Comparison of ENCODE assay signal across 25 cellular contexts in the genomic region with DNA sequence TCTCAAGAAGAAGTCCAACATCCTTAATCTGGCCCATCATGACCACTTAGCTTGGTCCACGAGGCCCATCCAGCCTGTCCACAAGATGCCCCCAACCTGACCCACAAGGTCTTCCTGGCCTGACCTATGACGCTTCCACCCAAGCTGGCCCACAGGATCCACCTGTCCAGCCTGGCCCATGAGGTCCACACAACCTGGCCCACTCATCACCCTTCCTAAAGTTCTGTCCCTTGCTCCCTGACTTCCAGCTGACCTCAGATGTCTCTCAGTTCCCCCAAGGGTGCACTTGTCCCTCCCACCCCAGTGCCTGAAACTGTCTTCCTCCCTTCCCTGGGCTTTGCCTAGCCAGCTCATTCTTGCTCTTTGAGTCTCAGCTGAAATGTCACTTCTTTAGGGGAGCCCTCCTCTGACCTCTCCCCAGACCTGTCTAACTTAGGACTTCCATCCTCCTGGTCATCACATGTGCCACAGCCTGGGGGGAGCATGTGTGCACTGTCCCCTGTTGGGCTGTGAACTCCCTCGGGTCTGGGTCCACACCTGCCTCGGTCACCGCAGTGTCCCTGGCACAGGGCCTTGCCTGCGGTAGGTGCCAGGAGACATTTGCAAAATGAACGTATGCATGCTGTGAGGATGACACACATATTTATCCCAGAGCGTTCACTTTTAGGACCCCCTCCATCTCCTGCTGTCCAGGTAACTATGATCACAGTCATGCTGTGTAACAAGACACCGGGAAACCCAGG.
DNase-seq lines count a peak whose midpoint lies in the region; ATAC-seq and TF ChIP-seq lines count a peak whose summit lies in the region.
"Had no signal": no experiment of that assay in that cellular context is flagged by ENCODE, and none has a peak within 500 bp of the region (broad histone marks: within the 10 kb centered on the region; RNA-seq: fewer than 3 reads in every experiment).

No MANE protein-coding gene starts in this region.

- H3K27me3 ChIP-seq in H9 (ENCODE audit: insufficient read depth, low read length) = no peaks in the 10 kb centered on the region
- H3K27me3 ChIP-seq in RWPE2 (ENCODE audit: insufficient read depth, poor library complexity, severe bottlenecking) = no peaks in the 10 kb centered on the region
- H3K27me3 ChIP-seq in foreskin keratinocyte = no peaks in the 10 kb centered on the region
- H3K27me3 ChIP-seq in esophagus muscularis mucosa = no peaks in the 10 kb centered on the region
- H3K27me3 ChIP-seq: cardiac muscle cell, dorsolateral prefrontal cortex, uterus had no signal

- H3K9ac ChIP-seq in H9 (ENCODE audit: extremely low read depth, insufficient read length, low read length) = no peak overlapping the region

- no peak overlapping the region for H4K91ac ChIP-seq in H9 (ENCODE audit: insufficient read length, low read depth, low read length)

- no peak for ATAC-seq in RWPE2 (ENCODE audit: low read depth)
- ATAC-seq in foreskin keratinocyte = no peak
- no peak for ATAC-seq in HG03565 (IDR thresholded peaks at IDR 0.05; ENCODE audit: unreplicated experiment)
- no peak for ATAC-seq in GM18861 (IDR thresholded peaks at IDR 0.05; ENCODE audit: unreplicated experiment)
- ATAC-seq: activated CD8-positive, alpha-beta T cell treated with anti-CD3 and anti-CD28 coated beads, Interleukin-2, amount 10 ng/mL, durations not matched to agents 7 days and 5 days; CD8-positive, alpha-beta T cell; K562 had no signal

- H3K4ac ChIP-seq in H9 (ENCODE audit: low read depth, low read length) = no peak overlapping the region

- no peak overlapping the region for H3K14ac ChIP-seq in H9 (ENCODE audit: insufficient read depth, low read length)

- peaks cover 65 to 67% (median 67%) of the 10 kb centered on the region in 3 experiments for H3K36me3 Mint-ChIP-seq in H9 (ENCODE audit: insufficient read depth in 1 of 3, low read depth in 3 of 3)
- H3K36me3 Mint-ChIP-seq: CD8-positive, alpha-beta T cell had no signal

- H3K9me3 Mint-ChIP-seq in H9 = peaks cover 49% of the 10 kb centered on the region in 2 experiments

- H2BK120ac ChIP-seq in H9 (ENCODE audit: low read depth, low read length, poor library complexity, severe bottlenecking) = no peak overlapping the region

- H3K4me3 ChIP-seq in RWPE2 (ENCODE audit: severe bottlenecking) (no peak overlapping the region), esophagus muscularis mucosa (no peak overlapping the region)
- H3K4me3 ChIP-seq: cardiac muscle cell, dorsolateral prefrontal cortex, HAP-1, K562, uterus had no signal

- no CpG with 5 or more reads among the region's 9 CpGs for WGBS in H9 (ENCODE audit: extremely low coverage, insufficient read length, low lambda C conversion rate)
- 84% methylated on average over 6 of the region's 9 CpGs for WGBS in esophagus muscularis mucosa

- H3K27me3 Mint-ChIP-seq in H9 (ENCODE audit: low read depth) = no peaks in the 10 kb centered on the region; the same call in 1 of the 2 replicates

- H3K4me1 ChIP-seq in H9 (ENCODE audit: insufficient read depth, low read length) (peaks cover 6% of the 10 kb centered on the region; the same call in 1 of the 2 replicates), RWPE2 (ENCODE audit: insufficient read depth, poor library complexity, severe bottlenecking) (peaks cover 20% of the 10 kb centered on the region), foreskin keratinocyte (peaks cover 21% of the 10 kb centered on the region), esophagus muscularis mucosa (no peaks in the 10 kb centered on the region)
- H3K4me1 ChIP-seq: HAP-1, uterus had no signal

- H3T11ph ChIP-seq in H9 (ENCODE audit: low read length) = no peak overlapping the region

- no peak overlapping the region for H2BK15ac ChIP-seq in H9 (ENCODE audit: low read depth, low read length)

- H3K27ac ChIP-seq in H9 (ENCODE audit: insufficient read length, low read depth, low read length) = no peak overlapping the region
- peak overlapping the region; percentile 91 for H3K27ac ChIP-seq in RWPE2 (ENCODE audit: poor library complexity, severe bottlenecking)
- H3K27ac ChIP-seq in foreskin keratinocyte = peak overlapping the region; percentile 79
- H3K27ac ChIP-seq in esophagus muscularis mucosa (replicated peaks in 1 of 4) = no peak overlapping the region
- H3K27ac ChIP-seq: cardiac muscle cell, dorsolateral prefrontal cortex, uterus, VCaP had no signal

- peaks cover 26% of the 10 kb centered on the region for H3K9me3 ChIP-seq in H9 (ENCODE audit: control insufficient read depth, low read depth, low read length)
- peaks cover 4% of the 10 kb centered on the region for H3K9me3 ChIP-seq in RWPE2 (ENCODE audit: severe bottlenecking)
- H3K9me3 ChIP-seq in esophagus muscularis mucosa = peaks cover 0 to 18% (median 12%) of the 10 kb centered on the region in 4 donors
- H3K9me3 ChIP-seq: HAP-1, uterus had no signal

- H3K4me2 ChIP-seq in H9 (ENCODE audit: insufficient read depth, insufficient read length, low read length) = no peak overlapping the region

- peak overlapping the region in 2 of 3 experiments; percentile 20 to 50; a peak in 4 of 7 replicates for H3K27ac Mint-ChIP-seq in H9
- H3K27ac Mint-ChIP-seq: activated CD8-positive, alpha-beta T cell treated with anti-CD3 and anti-CD28 coated beads, Interleukin-2, amount 10 ng/mL, durations not matched to agents 7 days and 5 days; activated T-helper 2 cell treated with anti-CD3 and anti-CD28 coated beads, Interferon-gamma antibody, Interleukin-2, Interleukin-4, amounts not matched to agents 10 μg/mL and 5 μg/mL and 100 μg/mL, durations not matched to agents 14 hours and 24 hours and 36 hours; CD8-positive, alpha-beta T cell; memory B cell had no signal

- no peak overlapping the region for H4K5ac ChIP-seq in H9 (ENCODE audit: insufficient read length, low read depth, low read length)

- no peaks in the 10 kb centered on the region for H3K79me1 ChIP-seq in H9 (ENCODE audit: insufficient read depth, low read depth, low read length, poor library complexity, severe bottlenecking)

- H3K23me2 ChIP-seq in H9 (ENCODE audit: insufficient read length, low read depth, low read length, poor library complexity, severe bottlenecking) = no peaks in the 10 kb centered on the region

- no peak overlapping the region for H2BK5ac ChIP-seq in H9 (ENCODE audit: insufficient read length, low read length)

- no peak overlapping the region for H3K18ac ChIP-seq in H9 (ENCODE audit: insufficient read length, low read depth, low read length)

- H3K23ac ChIP-seq in H9 (ENCODE audit: insufficient read length, low read depth, low read length) = no peak overlapping the region

- H3K4me1 Mint-ChIP-seq in H9 = peaks cover 21% of the 10 kb centered on the region in 2 experiments
- H3K4me1 Mint-ChIP-seq: memory B cell had no signal

- no peaks in the 10 kb centered on the region for H4K20me1 ChIP-seq in H9 (ENCODE audit: control insufficient read depth, insufficient read depth, insufficient read length)

- TF ChIP-seq CTCF in H9 (conservative IDR thresholded peaks at IDR 0.05) = no peak
- no peak for TF ChIP-seq CTCF in RWPE2 (IDR thresholded peaks at IDR 0.05; ENCODE audit: poor library complexity, severe bottlenecking)
- TF ChIP-seq CTCF in foreskin keratinocyte (conservative IDR thresholded peaks at IDR 0.05) = no peak
- no peak for TF ChIP-seq CTCF in esophagus muscularis mucosa (IDR thresholded peaks at IDR 0.05)

- no peak overlapping the region for H2AK5ac ChIP-seq in H9 (ENCODE audit: insufficient read length, low read length)

- peaks cover 53% of the 10 kb centered on the region for H3K36me3 ChIP-seq in RWPE2 (ENCODE audit: low read depth)
- H3K36me3 ChIP-seq in esophagus muscularis mucosa = peaks cover 0 to 48% (median 21%) of the 10 kb centered on the region in 4 donors
- H3K36me3 ChIP-seq: cardiac muscle cell, uterus had no signal

- H2BK20ac ChIP-seq in H9 (ENCODE audit: low read depth, low read length, poor library complexity, severe bottlenecking) = no peak overlapping the region

- no peaks in the 10 kb centered on the region for H3K79me2 ChIP-seq in H9 (ENCODE audit: insufficient read depth, low read length)

- no peak overlapping the region for H2BK12ac ChIP-seq in H9 (ENCODE audit: insufficient read length, low read depth, low read length)

- no peak overlapping the region for H3K56ac ChIP-seq in H9 (ENCODE audit: insufficient read length, low read depth, low read length)

- peak; percentile 10 for DNase-seq in H9
- DNase-seq in RWPE2 (ENCODE audit: low spot score) = no peak
- no peak for DNase-seq in foreskin keratinocyte
- peak; percentile 56 for DNase-seq in posterior vena cava (ENCODE audit: low spot score)
- no peak for DNase-seq in esophagus muscularis mucosa (ENCODE audit: extremely low spot score)
- no peak for DNase-seq in iPS-NIHi11 (ENCODE audit: low spot score)
- DNase-seq: activated CD8-positive, alpha-beta T cell treated with anti-CD3 and anti-CD28 coated beads, Interleukin-2, amount 10 ng/mL, durations not matched to agents 7 days and 5 days; CD8-positive, alpha-beta T cell; DMS79; NCI-H1930; NCI-H510A; SHP77 treated with DMSO at 0.1 percent for 48 hours; stimulated activated CD4-positive, alpha-beta T cell treated with anti-CD3 and anti-CD28 coated beads, Interleukin-15, amount 100 ng/mL, for 24 hours; stimulated activated naive CD4-positive, alpha-beta T cell; uterus had no signal

- H3K4me3 Mint-ChIP-seq in H9 = no peak overlapping the region
- H3K4me3 Mint-ChIP-seq: activated CD8-positive, alpha-beta T cell treated with anti-CD3 and anti-CD28 coated beads, Interleukin-2, amount 10 ng/mL, durations not matched to agents 7 days and 5 days; CD8-positive, alpha-beta T cell; memory B cell; neural crest cell had no signal

- H2AFZ ChIP-seq in H9 (ENCODE audit: low read length) = no peak overlapping the region

- TF ChIP-seq EP300 in esophagus muscularis mucosa (IDR thresholded peaks at IDR 0.05) = no peak

- intact Hi-C loops in posterior vena cava (cut with DNase I) = no loop called here
- intact Hi-C loops in esophagus muscularis mucosa (cut with DNase I) = no loop called here

- TF ChIP-seq POLR2A in esophagus muscularis mucosa (IDR thresholded peaks at IDR 0.05; ENCODE audit: low read depth) = no peak

- H4K8ac ChIP-seq in H9 (replicated peaks; ENCODE audit: insufficient read length, low read depth, low read length) = no peak overlapping the region

Comparison
In these comparisons a context has a peak if more than half of its experiments do, and no peak if none do; other contexts are left out.
1. DNase-seq: peak in H9 (single experiment) and posterior vena cava (single experiment); none in RWPE2 (single experiment), foreskin keratinocyte (0 of 2), esophagus muscularis mucosa (single experiment) and iPS-NIHi11 (single experiment).
2. H3K27ac ChIP-seq: peak in RWPE2 (single experiment) and foreskin keratinocyte (single experiment); none in H9 (single experiment) and esophagus muscularis mucosa (0 of 4).